8 cellular contexts compared by ENCODE assay signal in the genomic region with DNA sequence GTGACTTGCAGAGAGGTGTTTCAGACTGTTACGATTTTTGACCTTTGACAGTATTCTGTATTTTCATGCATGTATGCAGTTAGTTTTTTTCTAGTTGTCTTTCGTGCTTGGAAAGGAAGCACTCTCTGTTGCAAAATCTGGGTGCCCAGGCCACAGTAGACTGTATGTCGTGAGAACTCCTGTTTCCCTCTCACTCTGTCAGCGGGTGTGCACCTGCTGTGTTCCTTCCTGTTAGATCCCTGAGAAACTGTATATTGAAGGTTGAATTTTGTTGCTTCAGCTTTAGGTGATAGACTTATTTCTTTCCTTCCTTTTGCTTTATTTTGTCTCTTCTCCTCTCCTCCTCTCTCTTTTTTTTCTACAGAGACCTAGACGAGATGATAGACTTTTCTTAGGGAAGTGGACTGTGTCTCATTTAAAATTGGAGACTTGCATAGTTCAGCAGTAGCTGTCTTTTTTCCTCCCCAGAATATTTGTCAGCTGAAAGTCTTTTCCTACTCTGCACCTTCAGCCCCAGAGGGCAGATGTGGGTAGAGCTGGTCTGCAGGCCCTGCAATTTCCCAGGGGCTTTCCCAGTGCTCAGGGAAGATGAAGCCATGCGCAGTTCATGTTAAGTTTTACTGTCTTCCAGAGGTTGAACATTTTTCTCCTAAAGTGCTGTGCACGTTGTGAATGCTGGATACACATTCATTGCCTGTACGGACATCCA. TPM values are rescaled to one million over a fixed set of nuclear protein-coding genes. Genes with fewer than 3 reads are reported as not detected.
DNase-seq lines count a peak whose midpoint lies in the region; ATAC-seq and TF ChIP-seq lines count a peak whose summit lies in the region.

No MANE protein-coding gene starts in this region.

- intact Hi-C loops in naive thymus-derived CD4-positive, alpha-beta T cell (cut with micrococcal nuclease), result loop anchor here in 1 of 2 donors (2.0 to 10.0 kb wide), 8 partner anchors 13 to 1041 kb away; a partner anchor contains a TSS
- intact Hi-C loops in sciatic nerve (cut with DNase I), result no loop called here

- no peaks in the 10 kb centered on the region for H3K9me3 Mint-ChIP-seq in HFFc6
- H3K9me3 Mint-ChIP-seq in naive thymus-derived CD4-positive, alpha-beta T cell, result peaks cover 0 to 2% (median 0%) of the 10 kb centered on the region in 11 donors

- ATAC-seq in naive thymus-derived CD4-positive, alpha-beta T cell, result peak; percentile 40
- no peak for ATAC-seq in sciatic nerve

- DNase-seq in AML-193 (lab: John Stamatoyannopoulos, UW) (peak; percentile 72 to 75), HFFc6 (no peak), T-helper 9 cell (peak; percentile 19), OCI-M2 (lab: John Stamatoyannopoulos, UW; ENCODE audit: unreplicated experiment) (no peak), sciatic nerve (ENCODE audit: low spot score) (no peak), occipital lobe (lab: John Stamatoyannopoulos, UW) (no peak)
- DNase-seq in effector memory CD4-positive, alpha-beta T cell, result peak; percentile 28 to 42 (median 39)
- peak in 8 of 9 donors; percentile 16 to 53 (median 40) for DNase-seq in naive thymus-derived CD4-positive, alpha-beta T cell

- H3K4me3 ChIP-seq in effector memory CD4-positive, alpha-beta T cell (ENCODE audit: insufficient read depth, low read depth, low read length, poor library complexity, severe bottlenecking), result peak overlapping the region; percentile 70
- H3K4me3 ChIP-seq in naive thymus-derived CD4-positive, alpha-beta T cell (ENCODE audit: low read length), result peak overlapping the region; percentile 63

- H3K36me3 Mint-ChIP-seq in HFFc6 (ENCODE audit: low read depth), result peaks cover 4% of the 10 kb centered on the region; the same call in 1 of the 2 replicates
- peaks cover 0 to 10% (median under 1%) of the 10 kb centered on the region in 5 donors for H3K36me3 Mint-ChIP-seq in naive thymus-derived CD4-positive, alpha-beta T cell

- H3K36me3 ChIP-seq in effector memory CD4-positive, alpha-beta T cell (ENCODE audit: control insufficient read depth, insufficient read depth, low read length), result no peaks in the 10 kb centered on the region
- no peaks in the 10 kb centered on the region for H3K36me3 ChIP-seq in naive thymus-derived CD4-positive, alpha-beta T cell (ENCODE audit: control insufficient read depth in 2 of 3, insufficient read depth in 3 of 3, low read length in 3 of 3)

- peak overlapping the region; percentile 86 for H3K27ac Mint-ChIP-seq in HFFc6
- H3K27ac Mint-ChIP-seq in naive thymus-derived CD4-positive, alpha-beta T cell, result peak overlapping the region; percentile 90 to 96 (median 94)

- no peaks in the 10 kb centered on the region for H3K27me3 ChIP-seq in effector memory CD4-positive, alpha-beta T cell (replicated peaks; ENCODE audit: control insufficient read depth, insufficient read depth, low read length, poor library complexity, severe bottlenecking)
- no peaks in the 10 kb centered on the region for H3K27me3 ChIP-seq in naive thymus-derived CD4-positive, alpha-beta T cell (ENCODE audit: control insufficient read depth in 2 of 2, insufficient read depth in 2 of 2, low read length in 2 of 2)

- peak overlapping the region; percentile 95 for H3K4me3 Mint-ChIP-seq in HFFc6
- H3K4me3 Mint-ChIP-seq in naive thymus-derived CD4-positive, alpha-beta T cell, result peak overlapping the region; percentile 87 to 97 (median 93)

- peaks cover 54% of the 10 kb centered on the region for H3K4me1 Mint-ChIP-seq in HFFc6 (ENCODE audit: low read depth)
- peaks cover 49 to 66% (median 61%) of the 10 kb centered on the region in 7 donors for H3K4me1 Mint-ChIP-seq in naive thymus-derived CD4-positive, alpha-beta T cell

- peaks cover 48% of the 10 kb centered on the region for H3K4me1 ChIP-seq in effector memory CD4-positive, alpha-beta T cell (ENCODE audit: control insufficient read depth, insufficient read depth, low read length, poor library complexity, severe bottlenecking)
- peaks cover 35 to 46% of the 10 kb centered on the region in 2 donors for H3K4me1 ChIP-seq in naive thymus-derived CD4-positive, alpha-beta T cell (ENCODE audit: control insufficient read depth in 2 of 2, insufficient read depth in 2 of 2, low read length in 2 of 2)

- H3K9me3 ChIP-seq in effector memory CD4-positive, alpha-beta T cell (ENCODE audit: control insufficient read depth, low read length), result no peaks in the 10 kb centered on the region
- no peaks in the 10 kb centered on the region for H3K9me3 ChIP-seq in naive thymus-derived CD4-positive, alpha-beta T cell (ENCODE audit: control insufficient read depth in 2 of 3, low read length in 3 of 3)

- no peaks in the 10 kb centered on the region; the same call in 1 of the 2 replicates for H3K27me3 Mint-ChIP-seq in HFFc6 (ENCODE audit: insufficient read depth)
- H3K27me3 Mint-ChIP-seq in naive thymus-derived CD4-positive, alpha-beta T cell, result no peaks in the 10 kb centered on the region

- CTCF ChIA-PET in naive thymus-derived CD4-positive, alpha-beta T cell (lab: Charles Lee), result no interaction called here

- POLR2A ChIA-PET in naive thymus-derived CD4-positive, alpha-beta T cell (lab: Charles Lee), result interaction anchor here (0.6 to 5.3 kb wide), 11 partner anchors 9 to 1001 kb away, joined by 3 to 46 read pairs (median 3); no protein-coding TSS in a partner anchor

- TF ChIP-seq CTCF in HFFc6 (IDR thresholded peaks at IDR 0.05), result no peak

- H3K27ac ChIP-seq in effector memory CD4-positive, alpha-beta T cell (ENCODE audit: insufficient read depth, low read length, poor library complexity, severe bottlenecking), result peak overlapping the region; percentile 84
- H3K27ac ChIP-seq in naive thymus-derived CD4-positive, alpha-beta T cell (ENCODE audit: low read depth, low read length), result peak overlapping the region; percentile 92

RNA-seq across cellular contexts. Expression of a gene that starts 1.4 kb away (rescaled TPM):
- total RNA-seq in HFFc6 (2021; fragmentation: NEBNext Ultra II Directional; extraction: Animal tissue kit (Norgen Biotek cat#: 25700)), result 10 to 100 TPM; 24.1 to 29.4 (median 27.7) TPM
- 100 to 1,000 TPM in 2 of 5 experiments, 10 to 100 TPM in 3; 80.6 to 119 (median 93.2) TPM for total RNA-seq in naive thymus-derived CD4-positive, alpha-beta T cell
- polyA plus RNA-seq in naive thymus-derived CD4-positive, alpha-beta T cell, result 10 to 100 TPM; 15.6 to 26.5 TPM
- total RNA-seq in sciatic nerve, result 55.1 TPM
- 23.1 TPM for total RNA-seq in occipital lobe

Comparison
In these comparisons a context has a peak if more than half of its experiments do, and no peak if none do; other contexts are left out.
1. DNase-seq: peak in AML-193 (2 of 2), T-helper 9 cell (single experiment), effector memory CD4-positive, alpha-beta T cell (3 of 3) and naive thymus-derived CD4-positive, alpha-beta T cell (8 of 9); none in HFFc6 (single experiment), OCI-M2 (single experiment), sciatic nerve (single experiment) and occipital lobe (single experiment).